In the genomic region with DNA sequence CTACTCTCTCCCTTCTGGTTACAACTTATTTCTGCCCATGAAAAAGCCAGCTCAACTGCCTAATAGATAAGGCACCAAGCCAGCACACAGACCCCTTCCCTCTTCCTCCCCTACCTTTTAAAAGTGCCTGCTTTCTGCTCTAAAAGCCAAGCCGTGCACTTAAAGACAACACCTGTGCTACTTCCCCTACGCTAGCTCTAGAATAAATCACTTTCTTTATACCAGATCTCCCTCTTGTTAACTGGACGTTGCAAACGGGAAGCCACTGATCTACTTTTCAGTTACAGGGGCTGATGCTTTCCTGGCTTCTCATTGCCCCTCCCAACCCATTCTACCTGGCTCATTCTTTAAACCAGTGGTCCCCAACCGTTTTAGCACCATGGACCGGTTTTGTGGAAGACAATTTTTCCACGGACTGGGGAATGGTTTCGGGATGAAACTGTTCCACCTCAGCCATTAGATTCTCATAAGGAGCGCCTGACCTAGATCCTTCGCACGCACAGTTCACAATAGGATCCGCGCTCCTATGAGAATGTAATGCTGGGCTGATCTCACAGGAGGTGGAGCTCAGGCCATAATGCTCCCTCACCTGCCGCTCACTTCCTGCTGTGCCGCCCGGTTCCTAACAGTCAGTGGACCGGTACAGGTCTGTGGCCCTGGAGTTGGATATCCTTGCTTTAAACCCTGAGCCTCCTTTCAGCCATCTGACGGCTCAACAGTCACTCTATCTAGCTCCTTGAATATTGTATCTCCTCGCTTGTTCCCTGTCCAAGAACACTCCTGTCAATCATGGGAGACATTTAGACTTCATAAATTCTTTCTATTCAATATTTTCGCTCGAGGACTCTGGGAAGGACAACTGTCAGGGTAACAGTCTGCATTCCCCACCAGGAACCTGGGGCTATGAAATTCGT, we compare ENCODE assay signal across 1 cellular context.
TF ChIP-seq lines count a peak whose summit lies in the region.

No MANE protein-coding gene starts in this region.

TF ChIP-seq in H1, 55 proteins besides CTCF, POLR2A, EP300 and RAD21:
- 0 out of 4 replicates have a peak, but pooled peaks of 1 of the 2 experiments have one; percentile 11 for TF ChIP-seq SIN3A (conservative IDR thresholded peaks at IDR 0.05 in 1 of 2, IDR thresholded peaks at IDR 0.05 in 1 of 2; ENCODE audit: low read depth in 1 of 2, low read length in 2 of 2)
- no peak for TF ChIP-seq TAF7 (optimal IDR thresholded peaks at IDR 0.05; ENCODE audit: borderline replicate concordance, low read depth, low read length)
- TF ChIP-seq KDM4A (IDR thresholded peaks at IDR 0.05; ENCODE audit: low read depth, low read length, severe bottlenecking): peak; percentile 13
